In genomic region chr5:165130656-165131055, GRCh38 we compare ENCODE assay signal across 1 cellular context.
TF ChIP-seq lines count a peak whose summit lies in the region.

No MANE protein-coding gene starts in this region.

TF ChIP-seq in WTC11, 78 proteins besides CTCF, POLR2A, EP300 and RAD21 (continued from another document):
- TF ChIP-seq ZSCAN18 (CRISPR knock-in tag; IDR thresholded peaks at IDR 0.05) (no peak), GRHL2 (CRISPR knock-in tag; IDR thresholded peaks at IDR 0.05; ENCODE audit: insufficient replicate concordance, severe bottlenecking) (no peak), GABPB1 (CRISPR knock-in tag; IDR thresholded peaks at IDR 0.05) (no peak), ZNF396 (CRISPR knock-in tag; IDR thresholded peaks at IDR 0.05; ENCODE audit: borderline replicate concordance) (no peak), RELA (CRISPR knock-in tag; IDR thresholded peaks at IDR 0.05; ENCODE audit: borderline replicate concordance) (no peak)
